Comparison of ENCODE assay signal across 19 cellular contexts in genomic region chr7:35549781-35550180, GRCh38.
DNase-seq lines count a peak whose midpoint lies in the region; ATAC-seq and TF ChIP-seq lines count a peak whose summit lies in the region.
"Had no signal": no experiment of that assay in that cellular context is flagged by ENCODE, and none has a peak within 500 bp of the region (broad histone marks: within the 10 kb centered on the region; RNA-seq: fewer than 3 reads in every experiment).

No MANE protein-coding gene starts in this region.

- no peak overlapping the region for H3K4me3 ChIP-seq in right atrium auricular region
- no peak overlapping the region for H3K4me3 ChIP-seq in spleen
- no peak overlapping the region for H3K4me3 ChIP-seq in WERI-Rb-1 (ENCODE audit: low read depth, low read length)
- H3K4me3 ChIP-seq: A549; BLaER1 treated with 17β-estradiol and CSF1 and Interleukin-3, amounts not matched to agents 10 nM and 100 nM had no signal

- H3K4me3 Mint-ChIP-seq in type B pancreatic cell = no peak overlapping the region
- H3K4me3 Mint-ChIP-seq: B cell; CD4-positive, alpha-beta T cell; CD8-positive, alpha-beta T cell had no signal

- TF ChIP-seq CTCF in right atrium auricular region (IDR thresholded peaks at IDR 0.05) (no peak), spleen (IDR thresholded peaks at IDR 0.05 in 8 of 11, conservative IDR thresholded peaks at IDR 0.05 in 3 of 11) (no peak), WERI-Rb-1 (IDR thresholded peaks at IDR 0.05; ENCODE audit: low read depth, low read length) (no peak), type B pancreatic cell (conservative IDR thresholded peaks at IDR 0.05) (no peak)

- peaks cover 16% of the 10 kb centered on the region for H3K27me3 Mint-ChIP-seq in type B pancreatic cell

- H3K27ac Mint-ChIP-seq in type B pancreatic cell = no peak overlapping the region
- H3K27ac Mint-ChIP-seq: B cell; CD4-positive, alpha-beta T cell; CD8-positive, alpha-beta T cell had no signal

- H3K27ac ChIP-seq in right atrium auricular region = no peak overlapping the region
- no peak overlapping the region for H3K27ac ChIP-seq in spleen
- H3K27ac ChIP-seq in WERI-Rb-1 = no peak overlapping the region
- H3K27ac ChIP-seq: 22Rv1; A549; BLaER1 treated with 17β-estradiol and CSF1 and Interleukin-3, amounts not matched to agents 10 nM and 100 nM; C4-2B had no signal

- H3K9me3 ChIP-seq in right atrium auricular region = no peaks in the 10 kb centered on the region
- H3K9me3 ChIP-seq in spleen = no peaks in the 10 kb centered on the region
- no peaks in the 10 kb centered on the region for H3K9me3 ChIP-seq in WERI-Rb-1 (ENCODE audit: severe bottlenecking)
- H3K9me3 ChIP-seq: A549; BLaER1 treated with 17β-estradiol and CSF1 and Interleukin-3, amounts not matched to agents 10 nM and 100 nM; Caco-2 had no signal

- no peaks in the 10 kb centered on the region for H3K36me3 Mint-ChIP-seq in type B pancreatic cell
- H3K36me3 Mint-ChIP-seq: CD8-positive, alpha-beta T cell had no signal

- H3K4me1 ChIP-seq in right atrium auricular region (peaks cover 0 to 5% of the 10 kb centered on the region in 2 donors), spleen (no peaks in the 10 kb centered on the region)
- H3K4me1 ChIP-seq: A549 had no signal

- H3K9me3 Mint-ChIP-seq in type B pancreatic cell = no peaks in the 10 kb centered on the region
- H3K9me3 Mint-ChIP-seq: CD4-positive, alpha-beta T cell; CD8-positive, alpha-beta T cell had no signal

- H3K36me3 ChIP-seq in right atrium auricular region = no peaks in the 10 kb centered on the region
- no peaks in the 10 kb centered on the region for H3K36me3 ChIP-seq in spleen
- no peaks in the 10 kb centered on the region for H3K36me3 ChIP-seq in WERI-Rb-1
- H3K36me3 ChIP-seq: BLaER1 treated with 17β-estradiol and CSF1 and Interleukin-3, amounts not matched to agents 10 nM and 100 nM had no signal

- DNase-seq in right atrium auricular region (ENCODE audit: low spot score) (peak; percentile 43), Right ventricle myocardium superior (no peak), islet precursor cell (peak; percentile 33), spleen (peak; percentile 46), WERI-Rb-1 (no peak), type B pancreatic cell (ENCODE audit: extremely low spot score, unreplicated experiment) (no peak), OCI-M1 (lab: John Stamatoyannopoulos, UW) (no peak)
- DNase-seq: AML-193; Caco-2; Calu3; CD4-positive, alpha-beta T cell; CD8-positive, alpha-beta T cell; DMS79 treated with DMSO at 0.1 percent for 48 hours; GF-D8 had no signal

- H3K27me3 ChIP-seq in right atrium auricular region = no peaks in the 10 kb centered on the region
- no peaks in the 10 kb centered on the region for H3K27me3 ChIP-seq in spleen (replicated peaks in 1 of 7)
- no peaks in the 10 kb centered on the region for H3K27me3 ChIP-seq in WERI-Rb-1 (ENCODE audit: insufficient read depth, low read depth, severe bottlenecking)
- H3K27me3 ChIP-seq: BLaER1 treated with 17β-estradiol and CSF1 and Interleukin-3, amounts not matched to agents 10 nM and 100 nM had no signal

- no peak for TF ChIP-seq POLR2A in spleen (IDR thresholded peaks at IDR 0.05)

- peaks cover under 1% of the 10 kb centered on the region for H3K4me1 Mint-ChIP-seq in type B pancreatic cell (ENCODE audit: unreplicated experiment)
- H3K4me1 Mint-ChIP-seq: B cell had no signal

- no peak for ATAC-seq in Right ventricle myocardium superior (ENCODE audit: poor library complexity)
- ATAC-seq: A549; CD8-positive, alpha-beta T cell had no signal

- 88 to 100% (median 90%) methylated on average over 1 to 3 of the region's 3 CpGs for WGBS in spleen, 5 donors

- intact Hi-C loops in Right ventricle myocardium superior (cut with DNase I) (no loop called here), spleen (cut with DNase I; ENCODE audit: low total_unique reads) (no loop called here)

Comparison
In these comparisons a context has a peak if more than half of its experiments do, and no peak if none do; other contexts are left out.
1. DNase-seq: peak in right atrium auricular region (single experiment), islet precursor cell (single experiment) and spleen (single experiment); none in Right ventricle myocardium superior (single experiment), WERI-Rb-1 (single experiment), type B pancreatic cell (single experiment) and OCI-M1 (single experiment).